ENCODE assay signal across 8 cellular contexts in the genomic region with DNA sequence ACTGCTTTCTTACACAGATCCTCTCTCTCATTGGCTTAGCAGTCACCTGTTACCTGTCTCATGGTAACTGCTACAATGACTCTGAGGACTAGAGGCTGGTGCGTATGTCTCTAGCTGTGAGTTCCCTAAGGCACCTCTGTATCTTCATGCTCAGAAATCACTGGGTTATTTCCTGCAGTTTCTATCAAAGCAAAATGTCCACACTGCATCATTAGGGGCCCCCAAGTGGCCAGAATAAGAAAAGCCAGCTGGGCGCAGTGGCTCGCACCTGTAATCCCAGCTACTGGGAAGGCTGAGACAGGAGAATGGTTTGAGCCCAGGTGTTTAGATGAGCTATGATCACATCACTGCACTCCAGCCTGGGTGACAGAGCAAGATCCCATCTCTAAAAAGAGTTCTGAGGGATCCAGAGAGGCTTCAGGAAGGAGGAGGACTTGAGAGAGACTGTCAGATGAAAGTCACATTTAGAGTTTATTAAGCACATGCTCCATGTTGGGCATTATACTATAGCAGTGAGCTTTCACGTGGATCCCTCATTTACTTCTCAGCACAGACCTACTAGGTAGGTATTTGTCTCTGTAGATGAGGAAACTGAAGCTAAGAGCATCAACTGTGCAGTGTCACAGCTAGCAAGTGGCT. TPM values are rescaled to one million over a fixed set of nuclear protein-coding genes. Genes with fewer than 3 reads are reported as not detected.
DNase-seq lines count a peak whose midpoint lies in the region; ATAC-seq, FAIRE-seq and TF ChIP-seq lines count a peak whose summit lies in the region.

No MANE protein-coding gene starts in this region.

- H4K20me1 ChIP-seq in endothelial cell of umbilical vein (replicated peaks; ENCODE audit: control insufficient read depth, extremely low read depth, insufficient read depth, low read length) (no peaks in the 10 kb centered on the region), osteoblast (ENCODE audit: insufficient read depth, low read length) (peaks cover 15% of the 10 kb centered on the region)

- CTCF ChIA-PET in endothelial cell of umbilical vein (lab: Charles Lee), result interaction anchor here (0.6 to 4.0 kb wide), 34 partner anchors 9 to 372 kb away, joined by 3 to 48 read pairs (median 5); a partner anchor contains a TSS

- H3K27me3 ChIP-seq in endothelial cell of umbilical vein (ENCODE audit: control insufficient read depth in 2 of 2, insufficient read depth in 2 of 2, low read length in 2 of 2) (no peaks in the 10 kb centered on the region), osteoblast (ENCODE audit: insufficient read depth, low read length) (no peaks in the 10 kb centered on the region)

- peaks cover 0 to 2% of the 10 kb centered on the region in 2 experiments for H3K36me3 ChIP-seq in endothelial cell of umbilical vein (ENCODE audit: control insufficient read depth in 2 of 2, extremely low read depth in 1 of 2, insufficient read depth in 2 of 2, low read length in 2 of 2)
- H3K36me3 ChIP-seq in osteoblast (ENCODE audit: insufficient read depth, low read length), result peaks cover 13% of the 10 kb centered on the region

- dilution Hi-C loops in endothelial cell of umbilical vein (cut with MboI; ENCODE audit: extremely low pct_ligation_motif_present, low sequenced_read_pairs), result no loop called here

- no peaks in the 10 kb centered on the region for H3K9me3 ChIP-seq in endothelial cell of umbilical vein (replicated peaks; ENCODE audit: control insufficient read depth, insufficient read depth, low read length)
- no peaks in the 10 kb centered on the region for H3K9me3 ChIP-seq in osteoblast (ENCODE audit: low read depth, low read length)

- FAIRE-seq in HTR-8/SVneo (lab: Jason Lieb, UNC) (no peak), endothelial cell of umbilical vein (lab: Jason Lieb, UNC) (peak; percentile 92)

- POLR2A ChIA-PET in endothelial cell of umbilical vein (lab: Charles Lee), result interaction anchor here (1.1 kb wide), 1 partner anchor 34 kb away, joined by 5 read pairs; no protein-coding TSS in a partner anchor

- ATAC-seq in GM21737 (IDR thresholded peaks at IDR 0.05; ENCODE audit: unreplicated experiment), result no peak

- no peak for TF ChIP-seq POLR2A in endothelial cell of umbilical vein (IDR thresholded peaks at IDR 0.05; ENCODE audit: low read depth, low read length)

- intact Hi-C loops in endothelial cell of umbilical vein (cut with micrococcal nuclease), result loop anchor here (5.0 to 10.0 kb wide), 3 partner anchors 105 to 327 kb away; a partner anchor contains a TSS

- H2AFZ ChIP-seq in endothelial cell of umbilical vein (ENCODE audit: low read depth, low read length) (peak overlapping the region; percentile 46), osteoblast (ENCODE audit: low read length) (peak overlapping the region; percentile 20)

- H3K4me2 ChIP-seq in endothelial cell of umbilical vein (ENCODE audit: insufficient read depth, low read length) (no peak overlapping the region), osteoblast (ENCODE audit: insufficient read depth, low read length) (no peak overlapping the region)

- BruUV-seq in endothelial cell of umbilical vein (replicated peaks; lab: Mats Ljungman, UMichigan), result no TSS peak

- H3K4me3 ChIP-seq in endothelial cell of umbilical vein (replicated peaks in 1 of 3; ENCODE audit: insufficient read depth in 1 of 3, low read depth in 1 of 3, low read length in 3 of 3) (no peak overlapping the region), osteoblast (ENCODE audit: insufficient read depth, low read length) (no peak overlapping the region)

- peak; percentile 70 for TF ChIP-seq CTCF in endothelial cell of umbilical vein (IDR thresholded peaks at IDR 0.05; ENCODE audit: extremely low read depth in 1 of 2, insufficient read depth in 1 of 2, low read depth in 1 of 2, low read length in 2 of 2)
- TF ChIP-seq CTCF in osteoblast (IDR thresholded peaks at IDR 0.05; ENCODE audit: extremely low read depth, low read depth, low read length), result peak; percentile 83

- H3K79me2 ChIP-seq in endothelial cell of umbilical vein (ENCODE audit: control insufficient read depth, insufficient read depth, low read length) (peaks cover 18% of the 10 kb centered on the region), osteoblast (ENCODE audit: insufficient read depth, low read length) (peaks cover 27% of the 10 kb centered on the region)

- DNase-seq in NCI-H1436 (lab: John Stamatoyannopoulos, UW) (peak; percentile 45), NCI-H1436 treated with DMSO at 0.1 percent for 48 hours (lab: John Stamatoyannopoulos, UW) (no peak), HTR-8/SVneo (ENCODE audit: insufficient read length, low spot score) (peak; percentile 43), RPMI8226 (peak; percentile 72), endothelial cell of umbilical vein (ENCODE audit: low read depth, low spot score) (peak; percentile 55), osteoblast (ENCODE audit: insufficient read length, low spot score, missing footprints) (peak; percentile 88), NCI-H187 (lab: John Stamatoyannopoulos, UW) (no peak)

- no peak overlapping the region for H3K9ac ChIP-seq in endothelial cell of umbilical vein (replicated peaks; ENCODE audit: extremely low read depth, insufficient read depth, low read length)

- H3K4me1 ChIP-seq in endothelial cell of umbilical vein (ENCODE audit: control insufficient read depth, extremely low read depth, insufficient read depth, low read length) (peaks cover 14% of the 10 kb centered on the region), osteoblast (ENCODE audit: insufficient read depth, low read length) (peaks cover 15% of the 10 kb centered on the region)

- H3K27ac ChIP-seq in endothelial cell of umbilical vein (ENCODE audit: insufficient read depth, low read depth, low read length) (no peak overlapping the region), osteoblast (ENCODE audit: low read depth, low read length) (no peak overlapping the region)

- no peaks in the 10 kb centered on the region for H3K9me1 ChIP-seq in endothelial cell of umbilical vein (replicated peaks; ENCODE audit: control insufficient read depth, extremely low read depth, insufficient read depth, low read length)

TF ChIP-seq in endothelial cell of umbilical vein, 7 proteins besides CTCF, POLR2A, EP300 and RAD21:
- TF ChIP-seq FOS (IDR thresholded peaks at IDR 0.05; ENCODE audit: borderline replicate concordance, insufficient read depth, low read length), result no peak
- TF ChIP-seq MYC (IDR thresholded peaks at IDR 0.05; ENCODE audit: low read depth, low read length), result no peak

RNA-seq across cellular contexts. Expression of a gene that starts 2.3 kb away (rescaled TPM):
- 32.8 and 33.3 TPM in 2 replicates for total RNA-seq in endothelial cell of umbilical vein
- 29.3 and 34.1 TPM in 2 replicates for polyA plus RNA-seq in endothelial cell of umbilical vein
- 19.1 and 21.5 TPM in 2 replicates for polyA plus RNA-seq in endothelial cell of umbilical vein (2011; cell fraction: cytosol; rRNA removed)
- polyA plus RNA-seq in endothelial cell of umbilical vein (2011; cell fraction: nucleus; rRNA removed), result 24.1 and 25.4 TPM in 2 replicates
- polyA plus RNA-seq in endothelial cell of umbilical vein (2012), result 22.5 and 22.6 TPM in 2 replicates
- polyA minus RNA-seq in endothelial cell of umbilical vein, result 50.3 and 70.1 TPM in 2 replicates
- polyA minus RNA-seq in endothelial cell of umbilical vein (2011; cell fraction: cytosol; rRNA and poly(A)+ RNA removed), result 41.5 TPM
- polyA minus RNA-seq in endothelial cell of umbilical vein (2011; cell fraction: nucleus; rRNA and poly(A)+ RNA removed), result 20.5 and 25.5 TPM in 2 replicates
- 55.4 and 60.8 TPM in 2 replicates for total RNA-seq in osteoblast

RNA-seq across cellular contexts. Expression of a gene that starts 17.9 kb away (rescaled TPM):
- 0.18 and 0.20 TPM in 2 replicates for total RNA-seq in endothelial cell of umbilical vein
- polyA plus RNA-seq in endothelial cell of umbilical vein, result 0.15 and 0.19 TPM in 2 replicates
- polyA plus RNA-seq in endothelial cell of umbilical vein (2011; cell fraction: cytosol; rRNA removed), result 0.04 and 0.08 TPM in 2 replicates
- 1.1 TPM in 2 replicates for polyA plus RNA-seq in endothelial cell of umbilical vein (2011; cell fraction: nucleus; rRNA removed)
- polyA plus RNA-seq in endothelial cell of umbilical vein (2012), result 0.23 and 0.35 TPM in 2 replicates
- 0.15 TPM in 1 of 2 replicates, not detected in the other for polyA minus RNA-seq in endothelial cell of umbilical vein
- polyA minus RNA-seq in endothelial cell of umbilical vein (2011; cell fraction: cytosol; rRNA and poly(A)+ RNA removed), result 29.2 TPM
- polyA minus RNA-seq in endothelial cell of umbilical vein (2011; cell fraction: nucleus; rRNA and poly(A)+ RNA removed), result 0.38 and 0.96 TPM in 2 replicates
- 0.36 TPM in 1 of 2 replicates, not detected in the other for total RNA-seq in osteoblast

RNA-seq across cellular contexts. Expression of a gene that starts 37.2 kb away (rescaled TPM):
- total RNA-seq in endothelial cell of umbilical vein, result 55.2 and 75.8 TPM in 2 replicates
- 25.5 and 57.8 TPM in 2 replicates for polyA plus RNA-seq in endothelial cell of umbilical vein
- 26.3 and 26.9 TPM in 2 replicates for polyA plus RNA-seq in endothelial cell of umbilical vein (2011; cell fraction: cytosol; rRNA removed)
- 173 and 179 TPM in 2 replicates for polyA plus RNA-seq in endothelial cell of umbilical vein (2011; cell fraction: nucleus; rRNA removed)
- polyA plus RNA-seq in endothelial cell of umbilical vein (2012), result 3.9 and 5.5 TPM in 2 replicates
- polyA minus RNA-seq in endothelial cell of umbilical vein, result 41.3 and 85.8 TPM in 2 replicates
- polyA minus RNA-seq in endothelial cell of umbilical vein (2011; cell fraction: cytosol; rRNA and poly(A)+ RNA removed), result 7.6 TPM
- 142 and 155 TPM in 2 replicates for polyA minus RNA-seq in endothelial cell of umbilical vein (2011; cell fraction: nucleus; rRNA and poly(A)+ RNA removed)
- not detected in 2 replicates for total RNA-seq in osteoblast

RNA-seq across cellular contexts. Expression of a gene that starts 48.1 kb away (rescaled TPM):
- 3.6 and 4.2 TPM in 2 replicates for total RNA-seq in endothelial cell of umbilical vein
- polyA plus RNA-seq in endothelial cell of umbilical vein, result 4.1 and 4.9 TPM in 2 replicates
- 1.9 and 2.8 TPM in 2 replicates for polyA plus RNA-seq in endothelial cell of umbilical vein (2011; cell fraction: cytosol; rRNA removed)
- polyA plus RNA-seq in endothelial cell of umbilical vein (2011; cell fraction: nucleus; rRNA removed), result 1.7 and 3.3 TPM in 2 replicates
- polyA plus RNA-seq in endothelial cell of umbilical vein (2012), result 2.4 and 7.0 TPM in 2 replicates
- polyA minus RNA-seq in endothelial cell of umbilical vein, result 3.5 and 4.6 TPM in 2 replicates
- polyA minus RNA-seq in endothelial cell of umbilical vein (2011; cell fraction: cytosol; rRNA and poly(A)+ RNA removed), result not detected
- 0.38 and 0.82 TPM in 2 replicates for polyA minus RNA-seq in endothelial cell of umbilical vein (2011; cell fraction: nucleus; rRNA and poly(A)+ RNA removed)
- total RNA-seq in osteoblast, result 0.72 and 0.88 TPM in 2 replicates

Comparison
In these comparisons a context has a peak if more than half of its experiments do, and no peak if none do; other contexts are left out.
1. DNase-seq: peak in NCI-H1436 (single experiment), HTR-8/SVneo (single experiment), RPMI8226 (single experiment), endothelial cell of umbilical vein (single experiment) and osteoblast (single experiment); none in NCI-H1436 treated with DMSO at 0.1 percent for 48 hours (single experiment) and NCI-H187 (0 of 2).
2. RNA of a gene that starts 37.2 kb away (total RNA-seq): 55.2 to 75.8 TPM in endothelial cell of umbilical vein; not detected in osteoblast; every median in the first group is over 10 times any median in the second.